In the genomic region with DNA sequence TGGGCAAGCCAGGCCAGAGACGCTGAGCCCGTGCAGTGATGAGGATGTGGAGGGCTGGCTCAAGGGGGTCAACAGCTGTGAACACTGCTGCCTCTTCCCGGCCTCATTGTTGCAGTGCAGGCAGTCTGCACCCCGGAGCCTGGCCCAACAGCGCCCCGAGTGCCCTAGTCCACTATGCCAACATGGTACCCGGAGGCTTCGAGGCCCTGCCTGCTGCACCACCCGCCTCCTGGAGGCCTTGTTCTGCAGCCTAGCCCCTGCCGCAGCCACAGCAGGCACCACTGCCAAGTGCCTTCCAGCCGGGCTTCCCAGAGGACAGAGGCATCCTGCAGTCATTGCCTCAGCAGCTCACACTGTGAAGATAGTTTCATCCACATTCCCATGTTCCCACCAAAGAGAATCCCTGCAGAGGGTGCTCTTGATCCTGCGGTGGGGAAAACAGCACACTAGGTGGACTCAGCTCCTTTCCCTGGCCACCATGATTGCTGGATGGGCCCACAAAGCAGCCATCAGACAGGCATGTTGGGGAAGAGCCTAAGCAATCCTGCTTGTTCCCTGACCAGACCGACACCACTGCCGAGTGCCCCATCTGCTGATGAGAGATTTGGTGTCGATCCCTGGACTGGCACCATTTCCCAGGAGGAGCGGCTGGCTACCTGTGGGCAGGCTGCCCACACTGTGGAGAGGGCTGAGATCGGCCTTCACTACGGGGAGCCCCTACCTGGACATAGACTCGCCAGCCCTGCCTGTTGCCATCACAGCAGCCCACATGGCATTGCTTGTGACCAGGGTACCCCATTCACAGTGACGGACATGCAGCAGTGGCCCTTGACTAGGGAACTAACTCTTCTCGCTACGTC, we compare ENCODE assay signal across 12 cellular contexts. TPM values are rescaled to one million over a fixed set of nuclear protein-coding genes. Genes with fewer than 3 reads are reported as not detected.
A peak's percentile ranks its signal among the peaks of the same experiment; 100 is the strongest.
DNase-seq lines count a peak whose midpoint lies in the region; ATAC-seq, FAIRE-seq and TF ChIP-seq lines count a peak whose summit lies in the region.
"Had no signal": no experiment of that assay in that cellular context is flagged by ENCODE, and none has a peak within 500 bp of the region (broad histone marks: within the 10 kb centered on the region; RNA-seq: fewer than 3 reads in every experiment).

No MANE protein-coding gene starts in this region.

- no peak overlapping the region for H3K4me2 ChIP-seq in HepG2 (ENCODE audit: low read depth, low read length)
- H3K4me2 ChIP-seq: PC-9 had no signal

- no peak overlapping the region for H3K9ac ChIP-seq in HepG2 (ENCODE audit: insufficient read depth, low read depth, low read length)

- no peaks in the 10 kb centered on the region for H3K9me3 ChIP-seq in HepG2 (ENCODE audit: low read length)
- no peaks in the 10 kb centered on the region for H3K9me3 ChIP-seq in right lobe of liver

- TF ChIP-seq CTCF in HepG2 (CRISPR knock-in tag; IDR thresholded peaks at IDR 0.05) (no peak; the same call in 1 of the 2 replicates), right lobe of liver (IDR thresholded peaks at IDR 0.05) (no peak), WTC11 (IDR thresholded peaks at IDR 0.05) (no peak)

- CTCF ChIA-PET in HepG2 (lab: Yijun Ruan, JAX; ENCODE audit: low intra/inter-chr PET ratio, low total read pairs): no interaction called here
- CTCF ChIA-PET in WTC11 (lab: Charles Lee): interaction anchor here (2.1 to 2.7 kb wide), 2 partner anchors 46 to 196 kb away, joined by 6 to 12 read pairs; no protein-coding TSS in a partner anchor

- H3K79me2 ChIP-seq in HepG2 (ENCODE audit: insufficient read depth, low read length): no peaks in the 10 kb centered on the region

- H3K36me3 Mint-ChIP-seq in WTC11: peaks cover 29% of the 10 kb centered on the region

- intact Hi-C loops in HepG2 (cut with micrococcal nuclease; ENCODE audit: unreplicated experiment): no loop called here
- intact Hi-C loops in right lobe of liver (cut with DNase I): loop anchor here in 1 of 2 donors (10.0 kb wide), 2 partner anchors 53 to 773 kb away; no protein-coding TSS in a partner anchor

- H3K27me3 Mint-ChIP-seq in WTC11 (ENCODE audit: low read depth): no peaks in the 10 kb centered on the region

- no peak overlapping the region for H2AFZ ChIP-seq in HepG2 (ENCODE audit: low read length)
- H2AFZ ChIP-seq: PC-9 had no signal

- H3K9me3 Mint-ChIP-seq in WTC11: no peaks in the 10 kb centered on the region; the same call in 1 of the 2 replicates

- TF ChIP-seq POLR2A in HepG2 (IDR thresholded peaks at IDR 0.05; ENCODE audit: insufficient read depth in 1 of 2, low read depth in 2 of 2, low read length in 2 of 2) (peak in 1 of 2 experiments; percentile 38; a peak in 1 of 4 replicates), right lobe of liver (IDR thresholded peaks at IDR 0.05) (no peak)

- no peak for TF ChIP-seq RAD21 in HepG2 (CRISPR knock-in tag; IDR thresholded peaks at IDR 0.05)

- H3K4me1 Mint-ChIP-seq in WTC11: peaks cover 21% of the 10 kb centered on the region

- POLR2A ChIA-PET in HepG2 (lab: Yijun Ruan, JAX): no interaction called here
- POLR2A ChIA-PET in WTC11 (lab: Charles Lee): no interaction called here

- H3K4me3 ChIP-seq in HepG2 (replicated peaks in 1 of 3; ENCODE audit: insufficient read depth in 1 of 3, low read depth in 2 of 3, low read length in 3 of 3) (no peak overlapping the region), right lobe of liver (no peak overlapping the region)
- H3K4me3 ChIP-seq: PC-9 had no signal

- H4K20me1 ChIP-seq in HepG2 (ENCODE audit: insufficient read depth, low read length): peaks cover 34% of the 10 kb centered on the region

- BruUV-seq in HepG2 (replicated peaks; lab: Mats Ljungman, UMichigan): no TSS peak

- H3K4me1 ChIP-seq in HepG2 (ENCODE audit: insufficient read depth, low read length) (peaks cover 24% of the 10 kb centered on the region), right lobe of liver (no peaks in the 10 kb centered on the region)

- H3K27me3 ChIP-seq in HepG2 (ENCODE audit: control insufficient read depth in 1 of 2, insufficient read depth in 2 of 2, low read length in 2 of 2) (no peaks in the 10 kb centered on the region), right lobe of liver (no peaks in the 10 kb centered on the region), layer of hippocampus (ENCODE audit: control insufficient read depth, insufficient read depth, low read length) (no peaks in the 10 kb centered on the region)

- in situ Hi-C loops in HepG2 (cut with HindIII; ENCODE audit: extremely low pct_ligation_motif_present, low pct_unique_long_range_greater_than_20kb): no loop called here

- peaks cover 9 to 27% of the 10 kb centered on the region in 2 experiments; a peak in 4 of 5 replicates for H3K36me3 ChIP-seq in HepG2 (replicated peaks in 1 of 2; ENCODE audit: control insufficient read depth in 1 of 2, insufficient read depth in 2 of 2, low read length in 2 of 2)
- H3K36me3 ChIP-seq in right lobe of liver: peaks cover 0 to 25% (median 14%) of the 10 kb centered on the region in 4 donors

- ATAC-seq in HepG2 (peak; percentile 9), right lobe of liver (no peak), WTC11 (peak; percentile 19), GM18870 (IDR thresholded peaks at IDR 0.05; ENCODE audit: unreplicated experiment) (no peak), HG02970 (IDR thresholded peaks at IDR 0.05; ENCODE audit: low FRiP score, unreplicated experiment) (no peak)

- DNase-seq in HepG2 (ENCODE audit: low spot score) (no peak), right lobe of liver (no peak), WTC11 (ENCODE audit: low spot score) (peak; percentile 28), NCI-H446 (lab: John Stamatoyannopoulos, UW) (no peak), putamen (ENCODE audit: low spot score) (no peak)
- DNase-seq: NCI-H1436, PC-9 had no signal

- WGBS in HepG2 (ENCODE audit: low lambda C conversion rate): 100% methylated on average over 8 of the region's 22 CpGs
- 84% methylated on average over 4 of the region's 22 CpGs for WGBS in right lobe of liver (ENCODE audit: insufficient coverage, low coverage, low lambda C conversion rate, missing lambda C conversion rate)

- peak overlapping the region; percentile 86 for H3K27ac Mint-ChIP-seq in WTC11

- TF ChIP-seq EP300 in HepG2 (IDR thresholded peaks at IDR 0.05; ENCODE audit: low read depth in 2 of 2, low read length in 2 of 2): no peak
- no peak for TF ChIP-seq EP300 in HepG2 (CRISPR knock-in tag; IDR thresholded peaks at IDR 0.05; ENCODE audit: borderline replicate concordance)

- H3K4me3 Mint-ChIP-seq in WTC11: no peak overlapping the region

- no peak for FAIRE-seq in HepG2 (lab: Jason Lieb, UNC)
- FAIRE-seq: islet of Langerhans had no signal

- H3K27ac ChIP-seq in HepG2 (ENCODE audit: extremely low read length, insufficient read depth, low read length): no peak overlapping the region
- no peak overlapping the region for H3K27ac ChIP-seq in right lobe of liver
- peak overlapping the region; percentile 83 for H3K27ac ChIP-seq in layer of hippocampus (ENCODE audit: low read depth, low read length)
- H3K27ac ChIP-seq: epithelial cell of prostate, PC-9 had no signal

TF ChIP-seq in HepG2, 621 proteins besides CTCF, POLR2A, EP300 and RAD21 (continues in another document):
- TF ChIP-seq SAP130 (CRISPR knock-in tag; IDR thresholded peaks at IDR 0.05; ENCODE audit: low read depth) (no peak), CCDC6 (CRISPR knock-in tag; IDR thresholded peaks at IDR 0.05) (no peak), SOX13 (IDR thresholded peaks at IDR 0.05) (no peak), SOX13 (CRISPR knock-in tag; conservative IDR thresholded peaks at IDR 0.05 in 1 of 2, IDR thresholded peaks at IDR 0.05 in 1 of 2) (no peak), ARNT2 (CRISPR knock-in tag; IDR thresholded peaks at IDR 0.05; ENCODE audit: low read depth) (0 out of 2 replicates have a peak, but pooled peaks have one; percentile 24)

RNA-seq across cellular contexts. Expression of a gene that starts 44.9 kb away (rescaled TPM):
- 130 and 131 TPM in 2 replicates for total RNA-seq in HepG2 (2016; rRNA removed; fragmentation: Illumina TruSeq; extraction: Trizol)
- 17.2 and 17.3 TPM in 2 replicates for total RNA-seq in HepG2 (2016; cell fraction: cytosol; rRNA removed; fragmentation: Illumina TruSeq; extraction: Trizol; ENCODE audit: low read depth)
- 119 and 130 TPM in 2 replicates for total RNA-seq in HepG2 (2016; cell fraction: insoluble cytoplasmic fraction; rRNA removed; fragmentation: Illumina TruSeq; extraction: Trizol)
- 54.1 and 54.4 TPM in 2 replicates for total RNA-seq in HepG2 (2016; cell fraction: membrane; rRNA removed; fragmentation: Illumina TruSeq; extraction: Trizol)
- total RNA-seq in HepG2 (2016; cell fraction: nucleus; rRNA removed; fragmentation: Illumina TruSeq; extraction: Trizol): 79.5 and 96.3 TPM in 2 replicates
- polyA plus RNA-seq in HepG2 (2011; rRNA removed): 98.0 and 124 TPM in 2 replicates
- polyA plus RNA-seq in HepG2 (2011; cell fraction: cytosol; rRNA removed): 56.8 and 60.3 TPM in 2 replicates
- polyA plus RNA-seq in HepG2 (2011; cell fraction: nucleus; rRNA removed): 126 and 139 TPM in 2 replicates
- 65.0 and 69.3 TPM in 2 replicates for polyA plus RNA-seq in HepG2 (2012)
- polyA plus RNA-seq in HepG2 (2016; cell fraction: cytosol; fragmentation: Illumina TruSeq; extraction: Trizol; ENCODE audit: low read depth): 4.2 and 4.5 TPM in 2 replicates
- 65.3 and 91.2 TPM in 2 replicates for polyA plus RNA-seq in HepG2 (2016; cell fraction: insoluble cytoplasmic fraction; fragmentation: Illumina TruSeq; extraction: Trizol; ENCODE audit: low read depth)
- polyA plus RNA-seq in HepG2 (2016; cell fraction: membrane; fragmentation: Illumina TruSeq; extraction: Trizol; ENCODE audit: low read depth): 18.3 and 19.5 TPM in 2 replicates
- 101 and 103 TPM in 2 replicates for polyA plus RNA-seq in HepG2 (2016; cell fraction: nucleus; fragmentation: Illumina TruSeq; extraction: Trizol; ENCODE audit: insufficient read depth, low read depth)
- 337 and 421 TPM in 2 replicates for polyA minus RNA-seq in HepG2 (2011; rRNA and poly(A)+ RNA removed; ENCODE audit: low replicate concordance)
- 104 and 120 TPM in 2 replicates for polyA minus RNA-seq in HepG2 (2011; cell fraction: cytosol; rRNA and poly(A)+ RNA removed)
- 71.7 and 94.2 TPM in 2 replicates for polyA minus RNA-seq in HepG2 (2011; cell fraction: nucleus; rRNA and poly(A)+ RNA removed)
- total RNA-seq in right lobe of liver: 10 to 100 TPM; 69.8 to 81.2 (median 77.7) TPM
- 278 to 289 TPM (median 281 TPM) in 3 replicates for total RNA-seq in WTC11 (2021)

Comparison
In these comparisons a context has a peak if more than half of its experiments do, and no peak if none do; other contexts are left out.
1. ATAC-seq: peak in HepG2 (single experiment) and WTC11 (single experiment); none in right lobe of liver (0 of 4), GM18870 (single experiment) and HG02970 (single experiment).